ENCODE assay signal across 8 cellular contexts in genomic region chr9:113409481-113409880, GRCh38. TPM values are rescaled to one million over a fixed set of nuclear protein-coding genes. Genes with fewer than 3 reads are reported as not detected.
DNase-seq lines count a peak whose midpoint lies in the region; ATAC-seq, FAIRE-seq and TF ChIP-seq lines count a peak whose summit lies in the region.

No MANE protein-coding gene starts in this region.

- FAIRE-seq in A549 (lab: Jason Lieb, UNC), result no peak

- POLR2A ChIA-PET in A549 (lab: Yijun Ruan, JAX), result interaction anchor here (0.8 to 2.1 kb wide), 10 partner anchors 8 to 246 kb away, joined by 3 to 22 read pairs (median 8); partner anchors contain the start of genes ALAD, CDC26, FKBP15 and HDHD3

- ATAC-seq in A549, result no peak
- no peak for ATAC-seq in HG02642 (IDR thresholded peaks at IDR 0.05; ENCODE audit: poor library complexity, unreplicated experiment)
- ATAC-seq in HG03175 (IDR thresholded peaks at IDR 0.05; ENCODE audit: unreplicated experiment), result no peak

- peak overlapping the region; percentile 70 for H3K4me3 ChIP-seq in A549
- H3K4me3 ChIP-seq in HUES6 (ENCODE audit: low read depth, low read length), result peak overlapping the region; percentile 97
- H3K4me3 ChIP-seq in breast epithelium, result peak overlapping the region; percentile 80 to 97 (median 91)
- peak overlapping the region; percentile 69 for H3K4me3 ChIP-seq in mononuclear cell (ENCODE audit: low read length)

- peak overlapping the region; percentile 99 for H3K9ac ChIP-seq in HUES6 (ENCODE audit: low read length)

- H3K27me3 ChIP-seq in HUES6 (ENCODE audit: control insufficient read depth, insufficient read depth, low read length) (no peaks in the 10 kb centered on the region), breast epithelium (no peaks in the 10 kb centered on the region), mononuclear cell (ENCODE audit: insufficient read depth, low read length) (no peaks in the 10 kb centered on the region)

- no peak for TF ChIP-seq EP300 in A549 (IDR thresholded peaks at IDR 0.05)

- TF ChIP-seq CTCF in A549 (IDR thresholded peaks at IDR 0.05) (no peak), breast epithelium (IDR thresholded peaks at IDR 0.05) (no peak)

- 20% methylated on average over 10 of the region's 10 CpGs for WGBS in A549 (ENCODE audit: missing lambda C conversion rate)

- CTCF ChIA-PET in A549 (lab: Yijun Ruan, JAX), result interaction anchor here (0.6 to 4.1 kb wide), 17 partner anchors 9 to 248 kb away, joined by 3 to 28 read pairs (median 4); partner anchors contain the start of genes ALAD, CDC26, HDHD3 and PRPF4

- TF ChIP-seq POLR2A in A549 (IDR thresholded peaks at IDR 0.05; ENCODE audit: low read length) (no peak), breast epithelium (IDR thresholded peaks at IDR 0.05) (no peak)

- no peak for DNase-seq in A549 (ENCODE audit: low read depth in 1 of 2, low spot score in 1 of 2)
- DNase-seq in breast epithelium (ENCODE audit: low spot score in 2 of 2), result no peak
- no peak for DNase-seq in HuH-7 (ENCODE audit: low spot score)
- no peak for DNase-seq in NOMO-1 treated with dmso at 0.1 percent for 144 hours (lab: John Stamatoyannopoulos, UW; ENCODE audit: unreplicated experiment)

- H3K4me1 ChIP-seq in A549, result peaks cover 8% of the 10 kb centered on the region; the same call in 1 of the 3 replicates
- peaks cover 10% of the 10 kb centered on the region; the same call in 1 of the 2 replicates for H3K4me1 ChIP-seq in HUES6 (ENCODE audit: control insufficient read depth, insufficient read depth, low read length)
- peaks cover 0 to 9% of the 10 kb centered on the region in 2 donors for H3K4me1 ChIP-seq in breast epithelium
- peaks cover 48% of the 10 kb centered on the region for H3K4me1 ChIP-seq in mononuclear cell (ENCODE audit: insufficient read depth, low read length)

- H3K27ac ChIP-seq in A549, result peak overlapping the region; percentile 95 to 98
- peak overlapping the region; percentile 93 for H3K27ac ChIP-seq in HUES6 (ENCODE audit: low read depth, low read length)
- peak overlapping the region; percentile 99 for H3K27ac ChIP-seq in breast epithelium

- H3K36me3 ChIP-seq in HUES6 (ENCODE audit: control insufficient read depth, insufficient read depth, low read length) (peaks cover 25% of the 10 kb centered on the region), breast epithelium (no peaks in the 10 kb centered on the region)

- no peak for TF ChIP-seq RAD21 in A549 (conservative IDR thresholded peaks at IDR 0.05 in 1 of 2, IDR thresholded peaks at IDR 0.05 in 1 of 2)

- peak overlapping the region; percentile 78 for H3K4me2 ChIP-seq in A549

- intact Hi-C loops in breast epithelium (cut with DNase I; ENCODE audit: low total_unique reads), result no loop called here

- H3K9me3 ChIP-seq in A549, result no peaks in the 10 kb centered on the region
- H3K9me3 ChIP-seq in HUES6 (ENCODE audit: control insufficient read depth, insufficient read depth, low read depth, low read length), result no peaks in the 10 kb centered on the region
- no peaks in the 10 kb centered on the region for H3K9me3 ChIP-seq in breast epithelium
- H3K9me3 ChIP-seq in mononuclear cell (ENCODE audit: low read depth, low read length), result no peaks in the 10 kb centered on the region

TF ChIP-seq in A549, 52 proteins besides CTCF, POLR2A, EP300 and RAD21:
- TF ChIP-seq CBX8 (IDR thresholded peaks at IDR 0.05) (no peak), NR3C1 (IDR thresholded peaks at IDR 0.05) (no peak), FOSL2 (IDR thresholded peaks at IDR 0.05) (no peak), FOSL2 (CRISPR knock-in tag; IDR thresholded peaks at IDR 0.05) (no peak), TFCP2L1 (CRISPR knock-in tag; IDR thresholded peaks at IDR 0.05) (no peak), NFE2L2 (conservative IDR thresholded peaks at IDR 0.05; ENCODE audit: low read length) (no peak), PHF8 (IDR thresholded peaks at IDR 0.05; ENCODE audit: borderline replicate concordance, low read depth) (no peak), CBX2 (IDR thresholded peaks at IDR 0.05; ENCODE audit: borderline replicate concordance, low read depth) (no peak), KDM1A (IDR thresholded peaks at IDR 0.05; ENCODE audit: low read depth) (no peak), CHD4 (IDR thresholded peaks at IDR 0.05; ENCODE audit: borderline replicate concordance) (no peak), HMGXB4 (CRISPR knock-in tag; IDR thresholded peaks at IDR 0.05; ENCODE audit: borderline replicate concordance) (no peak), PBX3 (IDR thresholded peaks at IDR 0.05) (no peak), ZFP36 (IDR thresholded peaks at IDR 0.05; ENCODE audit: borderline replicate concordance, partially characterized antibody) (no peak), MAZ (IDR thresholded peaks at IDR 0.05; ENCODE audit: borderline replicate concordance, low read depth, low read length) (no peak), SREBF2 (IDR thresholded peaks at IDR 0.05) (no peak)

RNA-seq across cellular contexts. Expression of gene POLE3, which starts 1.0 kb away (rescaled TPM):
- polyA plus RNA-seq in A549 (2011; rRNA removed) (129 and 143 TPM in 2 replicates), A549 (2017; fragmentation: RNase III; extraction: RNeasy Plus Mini Kit Qiagen cat#74134 plus additional on column Dnase treatment) (92.2 to 99.8 TPM (median 95.9 TPM) in 3 replicates)
- 80.0 and 85.8 TPM in 2 replicates for polyA plus RNA-seq in A549 (2012; cell fraction: cytosol; rRNA removed)
- polyA plus RNA-seq in A549 (2012; cell fraction: nucleus; rRNA removed), result 58.3 and 66.1 TPM in 2 replicates
- polyA minus RNA-seq in A549 (2011; rRNA and poly(A)+ RNA removed), result 34.2 and 38.5 TPM in 2 replicates
- total RNA-seq in breast epithelium (10 to 100 TPM; 34.2 to 46.1 (median 35.1) TPM), mononuclear cell (74.1 TPM)

RNA-seq across cellular contexts. Expression of gene C9orf43, which starts 1.1 kb away (rescaled TPM):
- polyA plus RNA-seq in A549 (2011; rRNA removed) (0.89 and 1.0 TPM in 2 replicates), A549 (2017; fragmentation: RNase III; extraction: RNeasy Plus Mini Kit Qiagen cat#74134 plus additional on column Dnase treatment) (0.50 to 1.1 TPM (median 0.85 TPM) in 3 replicates)
- 0.41 and 0.60 TPM in 2 replicates for polyA plus RNA-seq in A549 (2012; cell fraction: cytosol; rRNA removed)
- 0.20 and 0.26 TPM in 2 replicates for polyA plus RNA-seq in A549 (2012; cell fraction: nucleus; rRNA removed)
- polyA minus RNA-seq in A549 (2011; rRNA and poly(A)+ RNA removed), result 0.37 and 1.5 TPM in 2 replicates
- total RNA-seq in breast epithelium (1 to 10 TPM in 1 of 3 donors, under 1 TPM in 2; 0.59 to 1.6 (median 0.66) TPM), mononuclear cell (0.21 TPM)

RNA-seq across cellular contexts. Expression of gene ALAD, which starts 8.4 kb away (rescaled TPM):
- polyA plus RNA-seq in A549 (2011; rRNA removed), result 5.7 and 9.5 TPM in 2 replicates
- polyA plus RNA-seq in A549 (2012; cell fraction: cytosol; rRNA removed), result 6.6 and 7.9 TPM in 2 replicates
- 13.6 and 18.5 TPM in 2 replicates for polyA plus RNA-seq in A549 (2012; cell fraction: nucleus; rRNA removed)
- polyA plus RNA-seq in A549 (2017; fragmentation: RNase III; extraction: RNeasy Plus Mini Kit Qiagen cat#74134 plus additional on column Dnase treatment), result 15.6 to 19.6 TPM (median 18.5 TPM) in 3 replicates
- polyA minus RNA-seq in A549 (2011; rRNA and poly(A)+ RNA removed), result 6.2 and 10.8 TPM in 2 replicates
- total RNA-seq in breast epithelium, result 10 to 100 TPM; 27.4 to 28.5 (median 28.3) TPM
- total RNA-seq in mononuclear cell, result 6.8 TPM

RNA-seq across cellular contexts. Expression of gene HDHD3, which starts 32.7 kb away (rescaled TPM):
- 17.5 and 22.2 TPM in 2 replicates for polyA plus RNA-seq in A549 (2011; rRNA removed)
- polyA plus RNA-seq in A549 (2012; cell fraction: cytosol; rRNA removed), result 29.8 and 35.9 TPM in 2 replicates
- 51.2 and 52.4 TPM in 2 replicates for polyA plus RNA-seq in A549 (2012; cell fraction: nucleus; rRNA removed)
- polyA plus RNA-seq in A549 (2017; fragmentation: RNase III; extraction: RNeasy Plus Mini Kit Qiagen cat#74134 plus additional on column Dnase treatment), result 17.0 to 22.6 TPM (median 21.0 TPM) in 3 replicates
- 18.6 and 25.0 TPM in 2 replicates for polyA minus RNA-seq in A549 (2011; rRNA and poly(A)+ RNA removed)
- total RNA-seq in breast epithelium, result 10 to 100 TPM; 24.5 to 66.9 (median 54.1) TPM
- total RNA-seq in mononuclear cell, result 8.6 TPM

RNA-seq across cellular contexts. Expression of gene RGS3, which starts 54.0 kb away (rescaled TPM):
- polyA plus RNA-seq in A549 (2011; rRNA removed) (19.6 and 21.5 TPM in 2 replicates), A549 (2017; fragmentation: RNase III; extraction: RNeasy Plus Mini Kit Qiagen cat#74134 plus additional on column Dnase treatment) (17.1 to 22.9 TPM (median 20.8 TPM) in 3 replicates)
- polyA plus RNA-seq in A549 (2012; cell fraction: cytosol; rRNA removed), result 26.3 and 27.7 TPM in 2 replicates
- 51.2 and 52.4 TPM in 2 replicates for polyA plus RNA-seq in A549 (2012; cell fraction: nucleus; rRNA removed)
- polyA minus RNA-seq in A549 (2011; rRNA and poly(A)+ RNA removed), result 29.2 and 29.6 TPM in 2 replicates
- total RNA-seq in breast epithelium (10 to 100 TPM; 31.7 to 49.0 (median 35.4) TPM), mononuclear cell (15.4 TPM)
